ENCODE assay signal across 1 cellular context in genomic region chr1:41417746-41418145, GRCh38.
TF ChIP-seq lines count a peak whose summit lies in the region.

No MANE protein-coding gene starts in this region.

TF ChIP-seq in H1, 55 proteins besides CTCF, POLR2A, EP300 and RAD21:
- TF ChIP-seq RBBP5 (IDR thresholded peaks at IDR 0.05; ENCODE audit: borderline replicate concordance, low read depth, low read length) (no peak), FOSL1 (IDR thresholded peaks at IDR 0.05; ENCODE audit: insufficient read depth, low read depth, low read length) (no peak), NRF1 (IDR thresholded peaks at IDR 0.05; ENCODE audit: low read depth, low read length) (no peak), EGR1 (IDR thresholded peaks at IDR 0.05; ENCODE audit: borderline replicate concordance, low read depth, low read length) (no peak), CREB1 (IDR thresholded peaks at IDR 0.05) (no peak), JUN (IDR thresholded peaks at IDR 0.05; ENCODE audit: low read depth, low read length) (no peak), SIRT6 (IDR thresholded peaks at IDR 0.05; ENCODE audit: low read length) (no peak), ATF2 (IDR thresholded peaks at IDR 0.05; ENCODE audit: low read length) (no peak), BCL11A (IDR thresholded peaks at IDR 0.05; ENCODE audit: low read depth in 2 of 2, low read length in 2 of 2) (no peak), ZNF274 (IDR thresholded peaks at IDR 0.05; ENCODE audit: borderline replicate concordance, extremely low read depth, low read length) (no peak), TBP (IDR thresholded peaks at IDR 0.05; ENCODE audit: low read depth, low read length) (no peak)
